ENCODE assay signal across 29 cellular contexts in the genomic region with DNA sequence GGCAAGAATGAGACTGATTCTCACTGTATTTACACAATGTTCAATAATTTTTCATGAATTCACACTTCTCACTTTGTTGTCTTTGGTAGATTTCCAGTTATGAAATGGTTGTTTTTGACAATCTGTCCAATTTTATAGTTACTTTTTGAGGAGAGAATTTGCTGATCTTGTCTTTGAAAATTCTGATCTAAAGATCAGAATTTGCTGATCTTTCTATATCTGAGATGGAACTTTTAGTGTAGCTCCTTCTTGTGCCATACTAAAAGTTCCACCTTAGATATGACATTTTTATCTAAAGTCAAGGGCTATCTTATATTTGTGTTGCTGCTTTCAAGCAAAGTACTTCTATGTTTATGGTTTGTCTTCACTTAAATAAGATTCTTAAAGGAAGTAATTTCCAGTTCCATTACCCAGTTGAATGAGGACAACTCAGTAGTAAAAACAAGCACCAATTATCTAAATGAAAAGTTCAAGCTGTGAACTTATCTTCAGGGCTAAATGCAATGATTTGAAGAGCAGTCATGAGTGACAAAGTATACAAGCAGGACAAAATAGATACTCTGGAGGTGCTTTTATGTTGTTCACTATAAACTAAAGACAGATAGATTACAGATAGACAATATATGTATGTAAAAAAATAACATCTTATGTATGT.
"Had no signal": no experiment of that assay in that cellular context is flagged by ENCODE, and none has a peak within 500 bp of the region (broad histone marks: within the 10 kb centered on the region; RNA-seq: fewer than 3 reads in every experiment).

No MANE protein-coding gene starts in this region.

- H3K36me3 ChIP-seq: pancreas, prostate gland, sigmoid colon, stomach, thyroid gland, upper lobe of left lung, vagina had no signal

- H3K27ac Mint-ChIP-seq: activated CD4-positive, alpha-beta T cell treated with anti-CD3 and anti-CD28 coated beads for 36 hours; activated CD8-positive, alpha-beta memory T cell treated with anti-CD3 and anti-CD28 coated beads, Interleukin-2, amount 10 ng/mL, durations not matched to agents 7 days and 5 days; activated CD8-positive, alpha-beta T cell treated with anti-CD3 and anti-CD28 coated beads, Interleukin-2, amount 10 ng/mL, durations not matched to agents 7 days and 5 days; activated naive CD4-positive, alpha-beta T cell treated with anti-CD3 and anti-CD28 coated beads, Interleukin-2, amount 50 U/mL, for 24 hours; activated naive CD8-positive, alpha-beta T cell treated with anti-CD3 and anti-CD28 coated beads, Interleukin-2, amount 50 U/mL, for 24 hours; activated T-helper 2 cell treated with anti-CD3 and anti-CD28 coated beads, Interferon-gamma antibody, Interleukin-2, Interleukin-4, amounts not matched to agents 10 μg/mL and 5 μg/mL and 100 μg/mL, durations not matched to agents 14 hours and 24 hours and 36 hours; naive thymus-derived CD8-positive, alpha-beta T cell; stimulated activated naive B cell treated with anti-CD40 and anti-IgM and Interleukin-4, amounts not matched to agents 10 μg/mL and 1 μg/mL and 100 μg/mL, for 72 hours had no signal

- H3K4me3 Mint-ChIP-seq: activated CD4-positive, alpha-beta T cell treated with anti-CD3 and anti-CD28 coated beads for 36 hours; activated CD8-positive, alpha-beta memory T cell treated with anti-CD3 and anti-CD28 coated beads, Interleukin-2, amount 10 ng/mL, durations not matched to agents 7 days and 5 days; activated CD8-positive, alpha-beta T cell treated with anti-CD3 and anti-CD28 coated beads, Interleukin-2, amount 10 ng/mL, durations not matched to agents 7 days and 5 days; activated naive CD4-positive, alpha-beta T cell treated with anti-CD3 and anti-CD28 coated beads, Interleukin-2, amount 50 U/mL, for 24 hours; activated naive CD8-positive, alpha-beta T cell treated with anti-CD3 and anti-CD28 coated beads, Interleukin-2, amount 50 U/mL, for 24 hours; naive thymus-derived CD8-positive, alpha-beta T cell; neural crest cell; stimulated activated naive B cell treated with anti-CD40 and anti-IgM and Interleukin-4, amounts not matched to agents 10 μg/mL and 1 μg/mL and 100 μg/mL, for 72 hours had no signal

- DNase-seq: activated CD4-positive, alpha-beta T cell treated with anti-CD3 and anti-CD28 coated beads for 36 hours; activated CD4-positive, CD25-positive, alpha-beta regulatory T cell; activated CD8-positive, alpha-beta memory T cell treated with anti-CD3 and anti-CD28 coated beads, Interleukin-2, amount 10 ng/mL, durations not matched to agents 7 days and 5 days; activated CD8-positive, alpha-beta T cell treated with anti-CD3 and anti-CD28 coated beads, Interleukin-2, amount 10 ng/mL, durations not matched to agents 7 days and 5 days; activated naive CD8-positive, alpha-beta T cell treated with anti-CD3 and anti-CD28 coated beads, Interleukin-2, amount 50 U/mL, for 24 hours; activated T-cell treated with anti-CD3 and anti-CD28 coated beads, Interleukin-2, amount 50 U/mL, for 48 hours; amygdala; caudate nucleus; foreskin fibroblast; head of caudate nucleus; hippocampal formation; left cardiac atrium; midbrain; naive thymus-derived CD8-positive, alpha-beta T cell; nucleus accumbens; pancreas; sigmoid colon; small intestine; stimulated activated naive B cell treated with anti-CD40 and anti-IgM and Interleukin-4, amounts not matched to agents 10 μg/mL and 1 μg/mL and 100 μg/mL, for 72 hours; stomach; thyroid gland; upper lobe of left lung had no signal

- H3K4me1 ChIP-seq: pancreas, prostate gland, sigmoid colon, stomach, thyroid gland, upper lobe of left lung, vagina had no signal

- H3K4me1 Mint-ChIP-seq: activated CD4-positive, alpha-beta T cell treated with anti-CD3 and anti-CD28 coated beads for 36 hours; activated CD8-positive, alpha-beta memory T cell treated with anti-CD3 and anti-CD28 coated beads, Interleukin-2, amount 10 ng/mL, durations not matched to agents 7 days and 5 days; activated naive CD4-positive, alpha-beta T cell treated with anti-CD3 and anti-CD28 coated beads, Interleukin-2, amount 50 U/mL, for 24 hours; activated naive CD8-positive, alpha-beta T cell treated with anti-CD3 and anti-CD28 coated beads, Interleukin-2, amount 50 U/mL, for 24 hours; naive thymus-derived CD8-positive, alpha-beta T cell; neural crest cell; stimulated activated naive B cell treated with anti-CD40 and anti-IgM and Interleukin-4, amounts not matched to agents 10 μg/mL and 1 μg/mL and 100 μg/mL, for 72 hours had no signal

- H3K27me3 ChIP-seq: pancreas, sigmoid colon, stomach, thyroid gland, upper lobe of left lung, vagina had no signal

- FAIRE-seq: keratinocyte, pancreas, small intestine had no signal

- H3K27me3 Mint-ChIP-seq: activated CD4-positive, alpha-beta T cell treated with anti-CD3 and anti-CD28 coated beads for 36 hours; activated CD8-positive, alpha-beta memory T cell treated with anti-CD3 and anti-CD28 coated beads, Interleukin-2, amount 10 ng/mL, durations not matched to agents 7 days and 5 days; activated naive CD4-positive, alpha-beta T cell treated with anti-CD3 and anti-CD28 coated beads, Interleukin-2, amount 50 U/mL, for 24 hours; activated naive CD8-positive, alpha-beta T cell treated with anti-CD3 and anti-CD28 coated beads, Interleukin-2, amount 50 U/mL, for 24 hours; naive thymus-derived CD8-positive, alpha-beta T cell; stimulated activated naive B cell treated with anti-CD40 and anti-IgM and Interleukin-4, amounts not matched to agents 10 μg/mL and 1 μg/mL and 100 μg/mL, for 72 hours had no signal

- H3K27ac ChIP-seq: pancreas, prostate gland, sigmoid colon, stomach, thyroid gland, upper lobe of left lung, vagina had no signal

- H3K9me3 Mint-ChIP-seq: activated naive CD4-positive, alpha-beta T cell treated with anti-CD3 and anti-CD28 coated beads, Interleukin-2, amount 50 U/mL, for 24 hours had no signal

- H3K4me3 ChIP-seq: pancreas, prostate gland, sigmoid colon, stomach, thyroid gland, upper lobe of left lung, vagina had no signal

- ATAC-seq: activated CD4-positive, alpha-beta T cell treated with anti-CD3 and anti-CD28 coated beads for 36 hours; activated CD8-positive, alpha-beta memory T cell treated with anti-CD3 and anti-CD28 coated beads, Interleukin-2, amount 10 ng/mL, durations not matched to agents 7 days and 5 days; activated CD8-positive, alpha-beta T cell treated with anti-CD3 and anti-CD28 coated beads, Interleukin-2, amount 10 ng/mL, durations not matched to agents 7 days and 5 days; activated naive CD8-positive, alpha-beta T cell treated with anti-CD3 and anti-CD28 coated beads, Interleukin-2, amount 50 U/mL, for 24 hours; esophagus mucosa; left cardiac atrium; naive thymus-derived CD8-positive, alpha-beta T cell; pancreas; stimulated activated naive B cell treated with anti-CD40 and anti-IgM and Interleukin-4, amounts not matched to agents 10 μg/mL and 1 μg/mL and 100 μg/mL, for 72 hours had no signal

- H3K36me3 Mint-ChIP-seq: activated CD8-positive, alpha-beta memory T cell treated with anti-CD3 and anti-CD28 coated beads, Interleukin-2, amount 10 ng/mL, durations not matched to agents 7 days and 5 days; activated naive CD4-positive, alpha-beta T cell treated with anti-CD3 and anti-CD28 coated beads, Interleukin-2, amount 50 U/mL, for 24 hours; naive thymus-derived CD8-positive, alpha-beta T cell; stimulated activated naive B cell treated with anti-CD40 and anti-IgM and Interleukin-4, amounts not matched to agents 10 μg/mL and 1 μg/mL and 100 μg/mL, for 72 hours had no signal

- H3K9me3 ChIP-seq: pancreas, prostate gland, sigmoid colon, stomach, thyroid gland, upper lobe of left lung, vagina had no signal
